ENCODE assay signal across 23 cellular contexts in genomic region chr17:62597920-62598319, GRCh38. TPM values are rescaled to one million over a fixed set of nuclear protein-coding genes. Genes with fewer than 3 reads are reported as not detected.
A peak's percentile ranks its signal among the peaks of the same experiment; 100 is the strongest.
DNase-seq lines count a peak whose midpoint lies in the region; ATAC-seq and TF ChIP-seq lines count a peak whose summit lies in the region.
"Had no signal": no experiment of that assay in that cellular context is flagged by ENCODE, and none has a peak within 500 bp of the region (broad histone marks: within the 10 kb centered on the region; RNA-seq: fewer than 3 reads in every experiment).

No MANE protein-coding gene starts in this region.

- no peaks in the 10 kb centered on the region for H3K27me3 Mint-ChIP-seq in T-helper 2 cell treated with Interferon-gamma antibody and Interleukin-4, amounts not matched to agents 5 μg/mL and 100 μg/mL, for 36 hours (ENCODE audit: low read depth)
- H3K27me3 Mint-ChIP-seq: dendritic cell treated with granulocyte-macrophage colony-stimulating factor and Interleukin-4, amounts not matched to agents 40 ng/mL and 50 ng/mL, for 4 days; naive thymus-derived CD4-positive, alpha-beta T cell; stimulated activated naive B cell treated with anti-CD40 and anti-IgM and Interleukin-4, amounts not matched to agents 10 μg/mL and 1 μg/mL and 100 μg/mL, for 72 hours; T-helper 17 cell had no signal

- H3K4me1 ChIP-seq in right atrium auricular region = no peaks in the 10 kb centered on the region
- peaks cover 0 to 3% of the 10 kb centered on the region in 2 donors for H3K4me1 ChIP-seq in lung (ENCODE audit: control insufficient read depth in 2 of 2, insufficient read depth in 2 of 2, low read length in 2 of 2)
- H3K4me1 ChIP-seq in vagina = peaks cover 7% of the 10 kb centered on the region
- H3K4me1 ChIP-seq: body of pancreas had no signal

- TF ChIP-seq CTCF in right atrium auricular region (IDR thresholded peaks at IDR 0.05) = no peak
- TF ChIP-seq CTCF in epithelial cell of esophagus (IDR thresholded peaks at IDR 0.05; ENCODE audit: insufficient read depth, low read depth, low read length, missing control alignments) = no peak
- TF ChIP-seq CTCF in lung (IDR thresholded peaks at IDR 0.05; ENCODE audit: control extremely low read depth, extremely low read depth) = no peak
- TF ChIP-seq CTCF in vagina (IDR thresholded peaks at IDR 0.05) = no peak

- H3K27me3 ChIP-seq in right atrium auricular region = no peaks in the 10 kb centered on the region
- no peaks in the 10 kb centered on the region for H3K27me3 ChIP-seq in lung (ENCODE audit: control insufficient read depth, insufficient read depth)
- H3K27me3 ChIP-seq in vagina = no peaks in the 10 kb centered on the region
- H3K27me3 ChIP-seq: body of pancreas had no signal

- H3K36me3 ChIP-seq in right atrium auricular region (peaks cover 51% of the 10 kb centered on the region), lung (ENCODE audit: control insufficient read depth in 2 of 2, insufficient read depth in 2 of 2, low read length in 2 of 2) (peaks cover 21 to 34% of the 10 kb centered on the region in 2 donors), vagina (peaks cover 0 to 30% of the 10 kb centered on the region in 2 donors)

- peaks cover 4% of the 10 kb centered on the region for H3K9me3 Mint-ChIP-seq in T-helper 2 cell treated with Interferon-gamma antibody and Interleukin-4, amounts not matched to agents 5 μg/mL and 100 μg/mL, for 36 hours
- H3K9me3 Mint-ChIP-seq: dendritic cell treated with granulocyte-macrophage colony-stimulating factor and Interleukin-4, amounts not matched to agents 40 ng/mL and 50 ng/mL, for 4 days had no signal

- H3K4me3 Mint-ChIP-seq in T-helper 2 cell treated with Interferon-gamma antibody and Interleukin-4, amounts not matched to agents 5 μg/mL and 100 μg/mL, for 36 hours = no peak overlapping the region
- H3K4me3 Mint-ChIP-seq: dendritic cell treated with granulocyte-macrophage colony-stimulating factor and Interleukin-4, amounts not matched to agents 40 ng/mL and 50 ng/mL, for 4 days; naive thymus-derived CD4-positive, alpha-beta T cell; stimulated activated naive B cell treated with anti-CD40 and anti-IgM and Interleukin-4, amounts not matched to agents 10 μg/mL and 1 μg/mL and 100 μg/mL, for 72 hours; T-helper 17 cell had no signal

- intact Hi-C loops in left cardiac atrium (cut with DNase I) (no loop called here), vagina (cut with DNase I) (no loop called here)

- no peaks in the 10 kb centered on the region for H3K4me1 Mint-ChIP-seq in T-helper 2 cell treated with Interferon-gamma antibody and Interleukin-4, amounts not matched to agents 5 μg/mL and 100 μg/mL, for 36 hours (ENCODE audit: low read depth)
- H3K4me1 Mint-ChIP-seq: stimulated activated naive B cell treated with anti-CD40 and anti-IgM and Interleukin-4, amounts not matched to agents 10 μg/mL and 1 μg/mL and 100 μg/mL, for 72 hours; T-helper 17 cell had no signal

- H3K36me3 Mint-ChIP-seq in T-helper 2 cell treated with Interferon-gamma antibody and Interleukin-4, amounts not matched to agents 5 μg/mL and 100 μg/mL, for 36 hours (ENCODE audit: low read depth) = peaks cover 59% of the 10 kb centered on the region

- no peak for TF ChIP-seq POLR2A in vagina (IDR thresholded peaks at IDR 0.05)

- no peak overlapping the region for H3K4me3 ChIP-seq in right atrium auricular region
- no peak overlapping the region for H3K4me3 ChIP-seq in epithelial cell of esophagus (ENCODE audit: low read length)
- no peak overlapping the region for H3K4me3 ChIP-seq in lung
- H3K4me3 ChIP-seq in vagina = no peak overlapping the region
- H3K4me3 ChIP-seq: body of pancreas, GM12878, K562 had no signal

- ATAC-seq in left cardiac atrium = peak; percentile 55 to 79
- no peak for ATAC-seq in lung (ENCODE audit: insufficient read depth, low FRiP score)
- ATAC-seq: activated CD4-positive, CD25-positive, alpha-beta regulatory T cell treated with anti-CD3 and anti-CD28 coated beads, Interleukin-2, amount 50 U/mL, for 24 hours; body of pancreas; GM12878; K562; naive thymus-derived CD4-positive, alpha-beta T cell; stimulated activated naive B cell treated with anti-CD40 and anti-IgM and Interleukin-4, amounts not matched to agents 10 μg/mL and 1 μg/mL and 100 μg/mL, for 72 hours; T-helper 17 cell had no signal

- H3K27ac ChIP-seq in right atrium auricular region (no peak overlapping the region), lung (ENCODE audit: low read depth in 1 of 2, low read length in 1 of 2) (no peak overlapping the region), vagina (peak overlapping the region; percentile 59)
- H3K27ac ChIP-seq: body of pancreas, HL-60 had no signal

- H3K9me3 ChIP-seq in right atrium auricular region = no peaks in the 10 kb centered on the region
- H3K9me3 ChIP-seq in lung (ENCODE audit: control insufficient read depth in 2 of 2, insufficient read depth in 1 of 2, low read length in 1 of 2) = no peaks in the 10 kb centered on the region
- H3K9me3 ChIP-seq in vagina = no peaks in the 10 kb centered on the region
- H3K9me3 ChIP-seq: body of pancreas had no signal

- H3K27ac Mint-ChIP-seq in T-helper 2 cell treated with Interferon-gamma antibody and Interleukin-4, amounts not matched to agents 5 μg/mL and 100 μg/mL, for 36 hours = no peak overlapping the region
- H3K27ac Mint-ChIP-seq: dendritic cell treated with granulocyte-macrophage colony-stimulating factor and Interleukin-4, amounts not matched to agents 40 ng/mL and 50 ng/mL, for 4 days; stimulated activated naive B cell treated with anti-CD40 and anti-IgM and Interleukin-4, amounts not matched to agents 10 μg/mL and 1 μg/mL and 100 μg/mL, for 72 hours; T-helper 17 cell had no signal

- DNase-seq in left cardiac atrium (peak; percentile 42), right atrium auricular region (ENCODE audit: low spot score) (no peak), epithelial cell of esophagus (ENCODE audit: low read depth) (peak; percentile 29), lung (ENCODE audit: low spot score) (peak; percentile 42), vagina (ENCODE audit: extremely low spot score in 2 of 2) (no peak), SW480 (ENCODE audit: low spot score) (no peak), mesenteric fat pad (ENCODE audit: low spot score) (no peak)
- no peak for DNase-seq in T-helper 2 cell treated with Interferon-gamma antibody and Interleukin-4, amounts not matched to agents 5 μg/mL and 100 μg/mL, for 36 hours (ENCODE audit: low spot score)
- DNase-seq: erythroblast; GOT3; hypothalamus; naive thymus-derived CD4-positive, alpha-beta T cell; NCI-H1105; NCI-H82; RPMI8226; stimulated activated naive B cell treated with anti-CD40 and anti-IgM and Interleukin-4, amounts not matched to agents 10 μg/mL and 1 μg/mL and 100 μg/mL, for 72 hours; T-helper 17 cell had no signal

- 64 to 68% methylated on average over 2 of the region's 2 CpGs for WGBS in lung, 2 donors

RNA-seq across cellular contexts. Expression of gene MRC2, which starts 29.6 kb away (rescaled TPM):
- total RNA-seq in left cardiac atrium (10 to 100 TPM; 57.5 to 60.6 TPM), right atrium auricular region (10 to 100 TPM; 43.8 to 46.7 TPM), lung (10 to 100 TPM; 78.8 to 82.3 TPM), vagina (89.4 TPM), mesenteric fat pad (46.1 TPM)
- 10 to 100 TPM; 15.9 to 58.1 TPM for polyA plus RNA-seq in lung

Comparison
In these comparisons a context has a peak if more than half of its experiments do, and no peak if none do; other contexts are left out.
1. DNase-seq: peak in left cardiac atrium (single experiment), epithelial cell of esophagus (single experiment) and lung (single experiment); none in right atrium auricular region (single experiment), vagina (0 of 2), SW480 (single experiment), mesenteric fat pad (single experiment) and T-helper 2 cell treated with Interferon-gamma antibody and Interleukin-4, amounts not matched to agents 5 μg/mL and 100 μg/mL, for 36 hours (single experiment).